In genomic region chrX:46254623-46255022, GRCh38 we compare ENCODE assay signal across 23 cellular contexts.
DNase-seq lines count a peak whose midpoint lies in the region; ATAC-seq, FAIRE-seq and TF ChIP-seq lines count a peak whose summit lies in the region.
"Had no signal": no experiment of that assay in that cellular context is flagged by ENCODE, and none has a peak within 500 bp of the region (broad histone marks: within the 10 kb centered on the region; RNA-seq: fewer than 3 reads in every experiment).

No MANE protein-coding gene starts in this region.

- TF ChIP-seq CTCF in DND-41 (IDR thresholded peaks at IDR 0.05; ENCODE audit: borderline replicate concordance, extremely low read depth, low read length, poor library complexity, severe bottlenecking) = no peak
- no peak for TF ChIP-seq CTCF in fibroblast of lung (conservative IDR thresholded peaks at IDR 0.05 in 1 of 2, IDR thresholded peaks at IDR 0.05 in 1 of 2; ENCODE audit: low read depth in 1 of 2, low read length in 2 of 2)
- no peak for TF ChIP-seq CTCF in colonic mucosa (IDR thresholded peaks at IDR 0.05)
- TF ChIP-seq CTCF in upper lobe of left lung (IDR thresholded peaks at IDR 0.05) = no peak

- H3K9me3 ChIP-seq in DND-41 (ENCODE audit: insufficient read depth, low read length, severe bottlenecking) (no peaks in the 10 kb centered on the region), SK-N-MC (ENCODE audit: low read depth, low read length) (no peaks in the 10 kb centered on the region), fibroblast of lung (ENCODE audit: control insufficient read depth, insufficient read depth, low read depth, low read length) (no peaks in the 10 kb centered on the region), colonic mucosa (no peaks in the 10 kb centered on the region), upper lobe of left lung (no peaks in the 10 kb centered on the region)
- H3K9me3 ChIP-seq: upper lobe of right lung had no signal

- H3K4me2 ChIP-seq in DND-41 (ENCODE audit: insufficient read depth, low read length) = peak overlapping the region; percentile 45; the same call in 1 of the 2 replicates
- H3K4me2 ChIP-seq in fibroblast of lung (ENCODE audit: extremely low read depth, insufficient read depth, low read length) = peak overlapping the region; percentile 25

- H3K27ac ChIP-seq in DND-41 (ENCODE audit: low read length) (peak overlapping the region; percentile 54), SK-N-MC (peak overlapping the region; percentile 98), fibroblast of lung (ENCODE audit: insufficient read depth, low read length) (no peak overlapping the region), colonic mucosa (no peak overlapping the region), upper lobe of left lung (no peak overlapping the region)
- H3K27ac ChIP-seq: upper lobe of right lung had no signal

- peaks cover 24% of the 10 kb centered on the region for H3K4me1 ChIP-seq in DND-41 (ENCODE audit: insufficient read depth, low read length)
- H3K4me1 ChIP-seq in fibroblast of lung (ENCODE audit: control insufficient read depth, extremely low read depth, insufficient read depth, low read length) = no peaks in the 10 kb centered on the region
- no peaks in the 10 kb centered on the region for H3K4me1 ChIP-seq in colonic mucosa
- H3K4me1 ChIP-seq in upper lobe of left lung = no peaks in the 10 kb centered on the region
- H3K4me1 ChIP-seq: upper lobe of right lung had no signal

- no peak overlapping the region; the same call in 1 of the 2 replicates for H2AFZ ChIP-seq in DND-41 (ENCODE audit: low read depth, low read length)
- no peak overlapping the region for H2AFZ ChIP-seq in fibroblast of lung (ENCODE audit: low read length)

- H4K20me1 ChIP-seq in DND-41 (ENCODE audit: insufficient read depth, low read length) = no peaks in the 10 kb centered on the region
- no peaks in the 10 kb centered on the region for H4K20me1 ChIP-seq in fibroblast of lung (ENCODE audit: control insufficient read depth, extremely low read depth, insufficient read depth, low read length)

- TF ChIP-seq POLR2A in upper lobe of left lung (IDR thresholded peaks at IDR 0.05) = no peak

- WGBS in upper lobe of left lung, 2 donors = 17 to 20% methylated on average over 1 of the region's 1 CpG

- TF ChIP-seq EP300 in upper lobe of left lung (IDR thresholded peaks at IDR 0.05) = no peak

- H3K4me3 ChIP-seq in DND-41 (ENCODE audit: low read depth in 1 of 2, low read length in 2 of 2) (no peak overlapping the region), SK-N-MC (peak overlapping the region; percentile 62), fibroblast of lung (replicated peaks in 1 of 4; ENCODE audit: control extremely low read depth in 1 of 4, insufficient read depth in 1 of 4, low read depth in 3 of 4, low read length in 4 of 4) (no peak overlapping the region), colonic mucosa (no peak overlapping the region), upper lobe of left lung (no peak overlapping the region)
- H3K4me3 ChIP-seq: GM12878, upper lobe of right lung had no signal

- intact Hi-C loops in colonic mucosa (cut with DNase I) = no loop called here

- H3K27me3 ChIP-seq in DND-41 (ENCODE audit: insufficient read depth, low read length, poor library complexity) (no peaks in the 10 kb centered on the region), fibroblast of lung (ENCODE audit: control insufficient read depth, insufficient read depth, low read length) (no peaks in the 10 kb centered on the region), colonic mucosa (no peaks in the 10 kb centered on the region), upper lobe of left lung (peaks cover 0 to 6% (median 0%) of the 10 kb centered on the region in 4 donors)
- H3K27me3 ChIP-seq: upper lobe of right lung had no signal

- ATAC-seq in DND-41 (ENCODE audit: insufficient read depth, low read depth) = no peak
- ATAC-seq in upper lobe of left lung (ENCODE audit: low FRiP score in 2 of 2) = no peak
- ATAC-seq: activated T-cell treated with anti-CD3 and anti-CD28 coated beads, Interleukin-2, amount 50 U/mL, for 72 hours; effector memory CD8-positive, alpha-beta T cell; esophagus mucosa; GM12878; left ventricle myocardium superior; naive thymus-derived CD4-positive, alpha-beta T cell; upper lobe of right lung had no signal

- H3K36me3 ChIP-seq in DND-41 (ENCODE audit: insufficient read depth, low read length) (no peaks in the 10 kb centered on the region), SK-N-MC (ENCODE audit: insufficient read depth, low read length) (no peaks in the 10 kb centered on the region), fibroblast of lung (ENCODE audit: control insufficient read depth, insufficient read depth, low read length) (no peaks in the 10 kb centered on the region), colonic mucosa (no peaks in the 10 kb centered on the region), upper lobe of left lung (no peaks in the 10 kb centered on the region)
- H3K36me3 ChIP-seq: upper lobe of right lung had no signal

- no peak for DNase-seq in DND-41
- DNase-seq in SK-N-MC (ENCODE audit: low read depth, low spot score) = no peak
- DNase-seq in fibroblast of lung (ENCODE audit: low read depth in 2 of 2) = no peak
- DNase-seq in renal cortical epithelial cell (ENCODE audit: low read depth) = peak; percentile 46
- no peak for DNase-seq in colonic mucosa
- no peak for DNase-seq in HTR-8/SVneo (ENCODE audit: insufficient read length, low spot score)
- DNase-seq in upper lobe of left lung = no peak
- no peak for DNase-seq in NCI-H526 (lab: John Stamatoyannopoulos, UW)
- DNase-seq: activated B cell treated with CpG ODN at 0.5 μM for 24 hours; activated naive CD4-positive, alpha-beta T cell; activated T-cell treated with anti-CD3 and anti-CD28 coated beads, Interleukin-2, amount 50 U/mL, for 72 hours; amniotic stem cell; DMS79 treated with DMSO at 0.1 percent for 48 hours; effector memory CD8-positive, alpha-beta T cell; left ventricle myocardium superior; midbrain; naive thymus-derived CD4-positive, alpha-beta T cell; NCI-H1417 treated with DMSO at 0.1 percent for 48 hours; NCI-H446 treated with DMSO at 0.1 percent for 48 hours; upper lobe of right lung had no signal

- H3K9ac ChIP-seq in DND-41 (ENCODE audit: low read depth, low read length) (no peak overlapping the region), SK-N-MC (ENCODE audit: insufficient read length) (peak overlapping the region; percentile 37), fibroblast of lung (ENCODE audit: insufficient read depth, low read length) (no peak overlapping the region), colonic mucosa (ENCODE audit: low read depth in 2 of 2, low read length in 2 of 2) (no peak overlapping the region)

- H3K79me2 ChIP-seq in DND-41 (ENCODE audit: insufficient read depth, low read length) (no peaks in the 10 kb centered on the region), fibroblast of lung (ENCODE audit: control insufficient read depth, insufficient read depth, low read length) (no peaks in the 10 kb centered on the region)

- FAIRE-seq in HTR-8/SVneo (lab: Jason Lieb, UNC) = no peak
- FAIRE-seq: colon, GM12878 had no signal

Comparison
In these comparisons a context has a peak if more than half of its experiments do, and no peak if none do; other contexts are left out.
1. H3K27ac ChIP-seq: peak in DND-41 (single experiment) and SK-N-MC (single experiment); none in fibroblast of lung (single experiment), colonic mucosa (single experiment) and upper lobe of left lung (0 of 4).